30 cellular contexts compared by ENCODE assay signal in genomic region chr1:170800243-170800642, GRCh38.
"Had no signal": no experiment of that assay in that cellular context is flagged by ENCODE, and none has a peak within 500 bp of the region (broad histone marks: within the 10 kb centered on the region; RNA-seq: fewer than 3 reads in every experiment).

No MANE protein-coding gene starts in this region.

- H3K27me3 ChIP-seq: neutrophil, ovary, right lobe of liver, sigmoid colon, stomach, thyroid gland, tibial nerve, upper lobe of left lung, vagina had no signal

- FAIRE-seq: small intestine, urothelium cell line had no signal

- H3K4me1 Mint-ChIP-seq: natural killer cell; nephron progenitor cell; neural crest cell; stimulated activated effector memory CD8-positive, alpha-beta T cell treated with anti-CD3 and anti-CD28 coated beads, Interleukin-12 subunit alpha, Interleukin-12 subunit beta, amount 100 ng/mL, for 72 hours; stimulated activated naive B cell treated with anti-CD40 and anti-IgM and Interleukin-4, amounts not matched to agents 10 μg/mL and 1 μg/mL and 100 μg/mL, for 72 hours had no signal

- H3K27ac Mint-ChIP-seq: natural killer cell; nephron progenitor cell; progenitor cell of endocrine pancreas; stimulated activated effector memory CD8-positive, alpha-beta T cell treated with anti-CD3 and anti-CD28 coated beads, Interleukin-12 subunit alpha, Interleukin-12 subunit beta, amount 100 ng/mL, for 72 hours; stimulated activated naive B cell treated with anti-CD40 and anti-IgM and Interleukin-4, amounts not matched to agents 10 μg/mL and 1 μg/mL and 100 μg/mL, for 72 hours; stimulated activated naive CD8-positive, alpha-beta T cell treated with anti-CD3 and anti-CD28 coated beads, Interleukin-15, Interleukin-2, amounts not matched to agents 100 ng/mL and 50 ng/mL, for 24 hours had no signal

- H3K36me3 Mint-ChIP-seq: natural killer cell; stimulated activated effector memory CD8-positive, alpha-beta T cell treated with anti-CD3 and anti-CD28 coated beads, Interleukin-12 subunit alpha, Interleukin-12 subunit beta, amount 100 ng/mL, for 72 hours; stimulated activated naive B cell treated with anti-CD40 and anti-IgM and Interleukin-4, amounts not matched to agents 10 μg/mL and 1 μg/mL and 100 μg/mL, for 72 hours had no signal

- H3K79me2 ChIP-seq: parathyroid adenoma had no signal

- ATAC-seq: natural killer cell; psoas muscle; right cardiac atrium; right lobe of liver; stimulated activated effector memory CD8-positive, alpha-beta T cell treated with anti-CD3 and anti-CD28 coated beads, Interleukin-12 subunit alpha, Interleukin-12 subunit beta, amount 100 ng/mL, for 72 hours; stimulated activated naive B cell treated with anti-CD40 and anti-IgM and Interleukin-4, amounts not matched to agents 10 μg/mL and 1 μg/mL and 100 μg/mL, for 72 hours had no signal

- H3K9me3 ChIP-seq: neutrophil, ovary, psoas muscle, right lobe of liver, sigmoid colon, stomach, thoracic aorta, thyroid gland, tibial nerve, upper lobe of left lung, vagina had no signal

- H3K4me1 ChIP-seq: parathyroid adenoma, psoas muscle, right lobe of liver, sigmoid colon, stomach, tibial nerve, upper lobe of left lung, vagina had no signal

- H3K27me3 Mint-ChIP-seq: progenitor cell of endocrine pancreas; stimulated activated naive B cell treated with anti-CD40 and anti-IgM and Interleukin-4, amounts not matched to agents 10 μg/mL and 1 μg/mL and 100 μg/mL, for 72 hours had no signal

- H3K27ac ChIP-seq: neutrophil, ovary, parathyroid adenoma, psoas muscle, right lobe of liver, sigmoid colon, stomach, thoracic aorta, tibial nerve, upper lobe of left lung, vagina had no signal

- DNase-seq: natural killer cell; nephron progenitor cell; nucleus accumbens; ovary; posterior cingulate gyrus; psoas muscle; right cardiac atrium; right lobe of liver; sigmoid colon; small intestine; stimulated activated CD4-positive, alpha-beta T cell treated with anti-CD3 and anti-CD28 coated beads, Interleukin-15, amount 100 ng/mL, for 24 hours; stimulated activated CD4-positive, alpha-beta T cell treated with anti-CD3 and anti-CD28 coated beads, Interleukin-2, amount 100 ng/mL, for 24 hours; stimulated activated CD4-positive, alpha-beta T cell treated with anti-CD3 and anti-CD28 coated beads, Interleukin-2, amount 100 ng/mL, for 48 hours; stimulated activated CD4-positive, alpha-beta T cell treated with anti-CD3 and anti-CD28 coated beads, Interleukin-4, amount 100 ng/mL, for 24 hours; stimulated activated naive B cell treated with anti-CD40 and anti-IgM and Interleukin-4, amounts not matched to agents 10 μg/mL and 1 μg/mL and 100 μg/mL, for 72 hours; stimulated activated naive CD4-positive, alpha-beta T cell treated with Interleukin-2 at 50 U/mL for 16 hours; stomach; thyroid gland; trophoblast cell; upper lobe of left lung had no signal

- H3K9ac ChIP-seq: parathyroid adenoma had no signal

- H3K4me3 Mint-ChIP-seq: natural killer cell; nephron progenitor cell; neural crest cell; stimulated activated effector memory CD8-positive, alpha-beta T cell treated with anti-CD3 and anti-CD28 coated beads, Interleukin-12 subunit alpha, Interleukin-12 subunit beta, amount 100 ng/mL, for 72 hours; stimulated activated naive B cell treated with anti-CD40 and anti-IgM and Interleukin-4, amounts not matched to agents 10 μg/mL and 1 μg/mL and 100 μg/mL, for 72 hours; stimulated activated naive CD8-positive, alpha-beta T cell treated with anti-CD3 and anti-CD28 coated beads, Interleukin-15, Interleukin-2, amounts not matched to agents 100 ng/mL and 50 ng/mL, for 24 hours had no signal

- H2AFZ ChIP-seq: parathyroid adenoma had no signal

- H3K9me3 Mint-ChIP-seq: natural killer cell; nephron progenitor cell; neural crest cell; stimulated activated effector memory CD8-positive, alpha-beta T cell treated with anti-CD3 and anti-CD28 coated beads, Interleukin-12 subunit alpha, Interleukin-12 subunit beta, amount 100 ng/mL, for 72 hours; stimulated activated naive B cell treated with anti-CD40 and anti-IgM and Interleukin-4, amounts not matched to agents 10 μg/mL and 1 μg/mL and 100 μg/mL, for 72 hours; stimulated activated naive CD8-positive, alpha-beta T cell treated with anti-CD3 and anti-CD28 coated beads, Interleukin-15, Interleukin-2, amounts not matched to agents 100 ng/mL and 50 ng/mL, for 24 hours had no signal
